In genomic region chrY:13478126-13478750, GRCh38 we compare ENCODE assay signal across 8 cellular contexts. TPM values are rescaled to one million over a fixed set of nuclear protein-coding genes. Genes with fewer than 3 reads are reported as not detected.
DNase-seq lines count a peak whose midpoint lies in the region; ATAC-seq and TF ChIP-seq lines count a peak whose summit lies in the region.

No MANE protein-coding gene starts in this region.

- TF ChIP-seq CTCF in testis (IDR thresholded peaks at IDR 0.05) (no peak), esophagus muscularis mucosa (IDR thresholded peaks at IDR 0.05) (no peak)

- H3K27me3 ChIP-seq in testis: no peaks in the 10 kb centered on the region
- no peaks in the 10 kb centered on the region for H3K27me3 ChIP-seq in esophagus muscularis mucosa

- H3K9me3 ChIP-seq in KOPT-K1 (ENCODE audit: insufficient read depth, low read length, poor library complexity, severe bottlenecking) (no peaks in the 10 kb centered on the region), testis (no peaks in the 10 kb centered on the region), esophagus muscularis mucosa (no peaks in the 10 kb centered on the region)

- TF ChIP-seq POLR2A in testis (IDR thresholded peaks at IDR 0.05) (no peak), esophagus muscularis mucosa (IDR thresholded peaks at IDR 0.05; ENCODE audit: low read depth) (no peak)

- WGBS in testis, 2 donors: 0% methylated on average over 14 of the region's 14 CpGs
- WGBS in esophagus muscularis mucosa: no CpG with 5 or more reads among the region's 14 CpGs

- H3K4me3 Mint-ChIP-seq in activated T-cell treated with anti-CD3 and anti-CD28 coated beads, Interleukin-2, amount 50 U/mL, for 72 hours: peak overlapping the region in 1 of 2 donors; percentile 73

- no peak for TF ChIP-seq EP300 in esophagus muscularis mucosa (IDR thresholded peaks at IDR 0.05)

- peaks cover 40% of the 10 kb centered on the region for H3K36me3 ChIP-seq in KOPT-K1 (ENCODE audit: insufficient read depth, low read length)
- H3K36me3 ChIP-seq in testis (ENCODE audit: low read depth, missing control alignments): no peaks in the 10 kb centered on the region
- no peaks in the 10 kb centered on the region for H3K36me3 ChIP-seq in esophagus muscularis mucosa

- peak; percentile 73 for DNase-seq in EL
- peak in 1 of 2 donors; percentile 34 for DNase-seq in activated T-cell treated with anti-CD3 and anti-CD28 coated beads, Interleukin-2, amount 50 U/mL, for 72 hours
- DNase-seq in iPS-NIHi11 (ENCODE audit: low spot score): peak; percentile 21
- peak; percentile 68 for DNase-seq in testis
- no peak for DNase-seq in esophagus muscularis mucosa (ENCODE audit: extremely low spot score)
- DNase-seq in NCI-H1048 (lab: John Stamatoyannopoulos, UW): no peak

- no peaks in the 10 kb centered on the region for H3K4me1 Mint-ChIP-seq in activated T-cell treated with anti-CD3 and anti-CD28 coated beads, Interleukin-2, amount 50 U/mL, for 72 hours (ENCODE audit: low read depth)

- H3K27me3 Mint-ChIP-seq in activated T-cell treated with anti-CD3 and anti-CD28 coated beads, Interleukin-2, amount 50 U/mL, for 72 hours (ENCODE audit: low read depth): no peaks in the 10 kb centered on the region

- H3K9me3 Mint-ChIP-seq in activated T-cell treated with anti-CD3 and anti-CD28 coated beads, Interleukin-2, amount 50 U/mL, for 72 hours: no peaks in the 10 kb centered on the region

- intact Hi-C loops in testis (cut with DNase I; ENCODE audit: low total_unique reads) (no loop called here), esophagus muscularis mucosa (cut with DNase I) (no loop called here)

- peak overlapping the region; percentile 97 for H3K27ac ChIP-seq in KOPT-K1 (ENCODE audit: low read depth, low read length, poor library complexity, severe bottlenecking)
- peak overlapping the region; percentile 89 to 93 for H3K27ac ChIP-seq in testis
- H3K27ac ChIP-seq in esophagus muscularis mucosa (replicated peaks in 1 of 4): peak overlapping the region in 2 of 4 donors; percentile 92 to 93

- no peak for ATAC-seq in activated T-cell treated with anti-CD3 and anti-CD28 coated beads, Interleukin-2, amount 50 U/mL, for 72 hours (replicated peaks in 1 of 2)
- ATAC-seq in GM18502 (IDR thresholded peaks at IDR 0.05; ENCODE audit: poor library complexity, unreplicated experiment): no peak

- H3K27ac Mint-ChIP-seq in activated T-cell treated with anti-CD3 and anti-CD28 coated beads, Interleukin-2, amount 50 U/mL, for 72 hours: peak overlapping the region; percentile 98

- H3K4me3 ChIP-seq in testis: peak overlapping the region; percentile 62 to 81
- peak overlapping the region in 2 of 4 donors; percentile 63 to 73 for H3K4me3 ChIP-seq in esophagus muscularis mucosa

- H3K4me1 ChIP-seq in testis: no peaks in the 10 kb centered on the region
- peaks cover 0 to 37% (median 15%) of the 10 kb centered on the region in 4 donors for H3K4me1 ChIP-seq in esophagus muscularis mucosa

- H3K36me3 Mint-ChIP-seq in activated T-cell treated with anti-CD3 and anti-CD28 coated beads, Interleukin-2, amount 50 U/mL, for 72 hours (ENCODE audit: insufficient read depth in 2 of 2): peaks cover 0 to 8% of the 10 kb centered on the region in 2 donors

RNA-seq across cellular contexts. Expression of gene UTY, which starts 1.6 kb away (rescaled TPM):
- 10 to 100 TPM in 1 of 2 donors, not detected in 1; 30.8 TPM for total RNA-seq in activated T-cell treated with anti-CD3 and anti-CD28 coated beads, Interleukin-2, amount 50 U/mL, for 72 hours
- total RNA-seq in testis (10 to 100 TPM; 55.8 to 58.5 TPM), esophagus muscularis mucosa (10 to 100 TPM in 2 of 4 donors, under 1 TPM in 1, not detected in 1; 0.19 to 27.4 (median 17.6) TPM)
- polyA plus RNA-seq in testis (ENCODE audit: insufficient read depth, low read depth, low replicate concordance): 6.7 TPM

Comparison
In these comparisons a context has a peak if more than half of its experiments do, and no peak if none do; other contexts are left out.
1. DNase-seq: peak in EL (single experiment), iPS-NIHi11 (single experiment) and testis (single experiment); none in esophagus muscularis mucosa (single experiment) and NCI-H1048 (single experiment).